In the genomic region with DNA sequence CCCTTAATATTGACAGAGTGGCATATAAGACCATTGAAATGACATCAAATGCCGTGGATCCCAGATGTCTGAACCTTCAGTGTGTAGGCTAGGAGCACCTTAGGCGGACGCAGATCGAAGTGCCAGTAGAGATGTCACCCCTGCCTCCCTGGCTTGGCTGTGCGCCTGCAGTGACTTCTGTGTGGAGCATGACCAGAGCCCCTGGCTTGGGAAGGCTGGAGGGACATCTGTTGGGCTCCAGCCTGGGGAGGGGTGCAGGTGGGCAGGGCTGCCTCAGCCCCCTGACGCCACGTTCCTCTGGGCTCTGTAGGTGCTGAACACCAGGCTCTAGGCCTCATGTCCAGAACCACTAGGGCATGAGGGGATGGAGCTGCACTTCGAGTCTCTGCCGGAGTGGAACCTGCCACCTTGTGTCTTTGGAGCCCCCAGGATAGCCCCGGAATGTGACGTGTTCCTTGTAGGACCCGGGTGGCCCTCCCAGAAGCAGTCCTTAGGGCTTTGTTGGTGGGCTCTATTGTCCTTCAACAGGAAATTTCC, we compare ENCODE assay signal across 31 cellular contexts.
"Had no signal": no experiment of that assay in that cellular context is flagged by ENCODE, and none has a peak within 500 bp of the region (broad histone marks: within the 10 kb centered on the region; RNA-seq: fewer than 3 reads in every experiment).

No MANE protein-coding gene starts in this region.

- H3K27ac Mint-ChIP-seq: activated B cell treated with CpG ODN at 0.5 μM for 24 hours; activated CD4-positive, alpha-beta T cell treated with anti-CD3 and anti-CD28 coated beads for 36 hours; activated CD4-positive, alpha-beta T cell treated with anti-CD3 and anti-CD28 coated beads, Interleukin-2, amount 10 ng/mL, durations not matched to agents 7 days and 5 days; activated CD8-positive, alpha-beta memory T cell treated with anti-CD3 and anti-CD28 coated beads, Interleukin-2, amount 10 ng/mL, durations not matched to agents 7 days and 5 days; activated CD8-positive, alpha-beta T cell treated with anti-CD3 and anti-CD28 coated beads for 36 hours; activated naive CD4-positive, alpha-beta T cell treated with anti-CD3 and anti-CD28 coated beads for 36 hours; activated naive CD4-positive, alpha-beta T cell treated with anti-CD3 and anti-CD28 coated beads, Interleukin-2, amount 50 U/mL, for 24 hours; activated naive CD8-positive, alpha-beta T cell treated with anti-CD3 and anti-CD28 coated beads for 36 hours; activated naive CD8-positive, alpha-beta T cell treated with anti-CD3 and anti-CD28 coated beads, Interleukin-2, amount 50 U/mL, for 24 hours; activated T-helper 2 cell treated with anti-CD3 and anti-CD28 coated beads, Interferon-gamma antibody, Interleukin-2, Interleukin-4, amounts not matched to agents 10 μg/mL and 5 μg/mL and 100 μg/mL, durations not matched to agents 14 hours and 24 hours and 36 hours; T-helper 17 cell; T-helper 2 cell treated with Interferon-gamma antibody and Interleukin-4, amounts not matched to agents 5 μg/mL and 100 μg/mL, for 36 hours had no signal

- H3K4me1 ChIP-seq: adrenal gland, body of pancreas, foreskin keratinocyte, gastrocnemius medialis, heart left ventricle had no signal

- H3K27me3 Mint-ChIP-seq: activated B cell treated with CpG ODN at 0.5 μM for 24 hours; activated CD4-positive, alpha-beta T cell treated with anti-CD3 and anti-CD28 coated beads for 36 hours; activated CD4-positive, alpha-beta T cell treated with anti-CD3 and anti-CD28 coated beads, Interleukin-2, amount 10 ng/mL, durations not matched to agents 7 days and 5 days; activated CD8-positive, alpha-beta memory T cell treated with anti-CD3 and anti-CD28 coated beads, Interleukin-2, amount 10 ng/mL, durations not matched to agents 7 days and 5 days; activated CD8-positive, alpha-beta T cell treated with anti-CD3 and anti-CD28 coated beads for 36 hours; activated naive CD4-positive, alpha-beta T cell treated with anti-CD3 and anti-CD28 coated beads, Interleukin-2, amount 50 U/mL, for 24 hours; activated naive CD8-positive, alpha-beta T cell treated with anti-CD3 and anti-CD28 coated beads for 36 hours; activated naive CD8-positive, alpha-beta T cell treated with anti-CD3 and anti-CD28 coated beads, Interleukin-2, amount 50 U/mL, for 24 hours; T-helper 17 cell had no signal

- H3K4me1 Mint-ChIP-seq: activated B cell treated with CpG ODN at 0.5 μM for 24 hours; activated CD4-positive, alpha-beta T cell treated with anti-CD3 and anti-CD28 coated beads for 36 hours; activated CD4-positive, alpha-beta T cell treated with anti-CD3 and anti-CD28 coated beads, Interleukin-2, amount 10 ng/mL, durations not matched to agents 7 days and 5 days; activated naive CD4-positive, alpha-beta T cell treated with anti-CD3 and anti-CD28 coated beads, Interleukin-2, amount 50 U/mL, for 24 hours; activated naive CD8-positive, alpha-beta T cell treated with anti-CD3 and anti-CD28 coated beads for 36 hours; activated naive CD8-positive, alpha-beta T cell treated with anti-CD3 and anti-CD28 coated beads, Interleukin-2, amount 50 U/mL, for 24 hours had no signal

- H3K4me3 Mint-ChIP-seq: activated B cell treated with CpG ODN at 0.5 μM for 24 hours; activated CD4-positive, alpha-beta T cell treated with anti-CD3 and anti-CD28 coated beads for 36 hours; activated CD4-positive, alpha-beta T cell treated with anti-CD3 and anti-CD28 coated beads, Interleukin-2, amount 10 ng/mL, durations not matched to agents 7 days and 5 days; activated CD8-positive, alpha-beta memory T cell treated with anti-CD3 and anti-CD28 coated beads, Interleukin-2, amount 10 ng/mL, durations not matched to agents 7 days and 5 days; activated CD8-positive, alpha-beta T cell treated with anti-CD3 and anti-CD28 coated beads for 36 hours; activated naive CD4-positive, alpha-beta T cell treated with anti-CD3 and anti-CD28 coated beads for 36 hours; activated naive CD4-positive, alpha-beta T cell treated with anti-CD3 and anti-CD28 coated beads, Interleukin-2, amount 50 U/mL, for 24 hours; activated naive CD8-positive, alpha-beta T cell treated with anti-CD3 and anti-CD28 coated beads for 36 hours; activated naive CD8-positive, alpha-beta T cell treated with anti-CD3 and anti-CD28 coated beads, Interleukin-2, amount 50 U/mL, for 24 hours; activated T-cell treated with anti-CD3 and anti-CD28 coated beads, Interleukin-2, amount 50 U/mL, for 4 hours; T-helper 17 cell; T-helper 2 cell treated with Interferon-gamma antibody and Interleukin-4, amounts not matched to agents 5 μg/mL and 100 μg/mL, for 36 hours had no signal

- H3K27ac ChIP-seq: adrenal gland, body of pancreas, foreskin keratinocyte, gastrocnemius medialis, heart left ventricle, WERI-Rb-1 had no signal

- ATAC-seq: activated CD4-positive, alpha-beta T cell treated with anti-CD3 and anti-CD28 coated beads for 36 hours; activated CD8-positive, alpha-beta memory T cell treated with anti-CD3 and anti-CD28 coated beads, Interleukin-2, amount 10 ng/mL, durations not matched to agents 7 days and 5 days; activated CD8-positive, alpha-beta T cell treated with anti-CD3 and anti-CD28 coated beads for 36 hours; activated naive CD8-positive, alpha-beta T cell treated with anti-CD3 and anti-CD28 coated beads, Interleukin-2, amount 50 U/mL, for 24 hours; activated T-cell treated with anti-CD3 and anti-CD28 coated beads, Interleukin-2, amount 50 U/mL, for 4 hours; body of pancreas; esophagus mucosa; foreskin keratinocyte; gastrocnemius medialis; heart left ventricle; T-helper 17 cell had no signal

- H3K4me3 ChIP-seq: adrenal gland, body of pancreas, gastrocnemius medialis, heart left ventricle had no signal

- H3K9me3 ChIP-seq: adrenal gland, body of pancreas, gastrocnemius medialis, heart left ventricle had no signal

- DNase-seq: activated B cell treated with CpG ODN at 0.5 μM for 24 hours; activated CD4-positive, alpha-beta T cell treated with anti-CD3 and anti-CD28 coated beads for 36 hours; activated CD4-positive, alpha-beta T cell treated with anti-CD3 and anti-CD28 coated beads, Interleukin-2, amount 10 ng/mL, durations not matched to agents 7 days and 5 days; activated CD4-positive, alpha-beta T cell treated with anti-CD3 and anti-CD28 coated beads, Interleukin-2, amount 50 U/mL, for 4 hours; activated CD4-positive, CD25-positive, alpha-beta regulatory T cell treated with anti-CD3 and anti-CD28 coated beads, Interleukin-2, amount 50 U/mL, for 72 hours; activated CD8-positive, alpha-beta memory T cell treated with anti-CD3 and anti-CD28 coated beads, Interleukin-2, amount 10 ng/mL, durations not matched to agents 7 days and 5 days; activated CD8-positive, alpha-beta memory T cell treated with anti-CD3 and anti-CD28 coated beads, Interleukin-2, amount 50 U/mL, for 48 hours; activated CD8-positive, alpha-beta T cell treated with anti-CD3 and anti-CD28 coated beads for 36 hours; activated effector memory CD4-positive, alpha-beta T cell treated with anti-CD3 and anti-CD28 coated beads, Interleukin-2, amount 50 U/mL, for 16 hours; activated naive CD4-positive, alpha-beta T cell treated with anti-CD3 and anti-CD28 coated beads for 36 hours; activated naive CD8-positive, alpha-beta T cell treated with anti-CD3 and anti-CD28 coated beads for 36 hours; activated naive CD8-positive, alpha-beta T cell treated with anti-CD3 and anti-CD28 coated beads, Interleukin-2, amount 50 U/mL, for 24 hours; activated T-cell treated with anti-CD3 and anti-CD28 coated beads for 4 hours; activated T-cell treated with anti-CD3 and anti-CD28 coated beads, Interleukin-2, amount 50 U/mL, for 4 hours; adrenal gland; amygdala; body of pancreas; caudate nucleus; effector CD8-positive, alpha-beta T cell; foreskin keratinocyte; gastrocnemius medialis; glutamatergic neuron; heart left ventricle; T-helper 1 cell; T-helper 17 cell; T1000; WERI-Rb-1 had no signal

- H3K27me3 ChIP-seq: adrenal gland, body of pancreas, foreskin keratinocyte, gastrocnemius medialis, heart left ventricle had no signal

- H3K9me3 Mint-ChIP-seq: activated B cell treated with CpG ODN at 0.5 μM for 24 hours; activated CD4-positive, alpha-beta T cell treated with anti-CD3 and anti-CD28 coated beads, Interleukin-2, amount 10 ng/mL, durations not matched to agents 7 days and 5 days; activated CD8-positive, alpha-beta T cell treated with anti-CD3 and anti-CD28 coated beads for 36 hours; activated naive CD4-positive, alpha-beta T cell treated with anti-CD3 and anti-CD28 coated beads for 36 hours; activated naive CD4-positive, alpha-beta T cell treated with anti-CD3 and anti-CD28 coated beads, Interleukin-2, amount 50 U/mL, for 24 hours; activated naive CD8-positive, alpha-beta T cell treated with anti-CD3 and anti-CD28 coated beads for 36 hours; activated naive CD8-positive, alpha-beta T cell treated with anti-CD3 and anti-CD28 coated beads, Interleukin-2, amount 50 U/mL, for 24 hours; activated T-cell treated with anti-CD3 and anti-CD28 coated beads, Interleukin-2, amount 50 U/mL, for 4 hours; activated T-helper 2 cell treated with anti-CD3 and anti-CD28 coated beads, Interferon-gamma antibody, Interleukin-2, Interleukin-4, amounts not matched to agents 10 μg/mL and 5 μg/mL and 100 μg/mL, durations not matched to agents 14 hours and 24 hours and 36 hours; T-helper 2 cell treated with Interferon-gamma antibody and Interleukin-4, amounts not matched to agents 5 μg/mL and 100 μg/mL, for 36 hours had no signal
